Comparison of ENCODE assay signal across 11 cellular contexts in the genomic region with DNA sequence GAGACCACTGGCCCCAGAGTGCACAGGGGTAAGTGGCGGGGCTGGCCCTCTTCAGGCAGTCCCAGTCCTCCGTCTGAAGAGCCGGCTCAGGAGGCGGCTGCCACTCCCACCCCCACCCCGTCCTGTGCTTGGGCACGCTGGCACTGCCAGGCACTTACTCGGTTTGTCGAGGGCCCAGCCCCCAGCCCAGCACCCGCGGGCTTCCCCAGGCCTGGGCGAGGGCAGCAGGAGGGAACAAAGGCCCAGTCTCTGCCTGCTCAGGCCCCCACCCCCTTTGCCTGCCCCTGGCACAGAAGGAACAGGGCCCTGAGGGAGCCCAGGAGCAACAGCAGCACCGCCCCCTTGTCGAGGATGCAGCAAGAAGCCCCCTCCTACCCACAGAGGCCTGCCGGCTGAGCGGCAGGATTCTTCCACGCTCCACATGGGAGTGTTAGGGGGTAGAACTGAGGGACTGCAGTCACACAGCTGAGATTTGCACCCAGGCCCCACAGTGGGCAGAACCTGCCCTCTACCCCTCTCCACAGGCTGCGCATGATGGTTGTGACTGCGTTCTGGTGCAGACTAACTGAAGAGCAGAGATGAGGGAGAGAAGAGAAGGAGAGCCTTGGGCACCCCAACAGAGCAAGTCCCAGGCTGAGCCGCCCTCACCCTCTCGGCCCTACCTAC. TPM values are rescaled to one million over a fixed set of nuclear protein-coding genes. Genes with fewer than 3 reads are reported as not detected.
DNase-seq lines count a peak whose midpoint lies in the region; ATAC-seq and TF ChIP-seq lines count a peak whose summit lies in the region.
"Had no signal": no experiment of that assay in that cellular context is flagged by ENCODE, and none has a peak within 500 bp of the region (broad histone marks: within the 10 kb centered on the region; RNA-seq: fewer than 3 reads in every experiment).

No MANE protein-coding gene starts in this region.

- H3K4me3 Mint-ChIP-seq in MCF 10A (ENCODE audit: unreplicated experiment), result peak overlapping the region; percentile 68
- H3K4me3 Mint-ChIP-seq: activated naive CD8-positive, alpha-beta T cell treated with anti-CD3 and anti-CD28 coated beads, Interleukin-2, amount 50 U/mL, for 24 hours had no signal

- H3K27me3 Mint-ChIP-seq in MCF 10A (ENCODE audit: insufficient read depth, unreplicated experiment), result no peaks in the 10 kb centered on the region
- H3K27me3 Mint-ChIP-seq: activated naive CD8-positive, alpha-beta T cell treated with anti-CD3 and anti-CD28 coated beads, Interleukin-2, amount 50 U/mL, for 24 hours had no signal

- H3K36me3 Mint-ChIP-seq in MCF 10A (ENCODE audit: insufficient read depth, unreplicated experiment), result peaks cover 50% of the 10 kb centered on the region

- H4K20me1 ChIP-seq in HCT116 (ENCODE audit: insufficient read depth) (no peaks in the 10 kb centered on the region), smooth muscle cell (ENCODE audit: low read depth) (no peaks in the 10 kb centered on the region)

- H2AFZ ChIP-seq in HCT116 (ENCODE audit: low read depth, low read length, poor library complexity, severe bottlenecking) (no peak overlapping the region), smooth muscle cell (ENCODE audit: low read depth) (no peak overlapping the region)

- no peaks in the 10 kb centered on the region for H3K9me3 Mint-ChIP-seq in MCF 10A (ENCODE audit: unreplicated experiment)
- H3K9me3 Mint-ChIP-seq: activated naive CD8-positive, alpha-beta T cell treated with anti-CD3 and anti-CD28 coated beads, Interleukin-2, amount 50 U/mL, for 24 hours had no signal

- H3K4me1 ChIP-seq in HCT116 (ENCODE audit: control insufficient read depth in 1 of 2, insufficient read depth in 2 of 2, low read length in 2 of 2), result peaks cover 24 to 53% of the 10 kb centered on the region in 2 experiments
- peaks cover 11% of the 10 kb centered on the region for H3K4me1 ChIP-seq in smooth muscle cell (ENCODE audit: low read depth)

- H3K9me3 ChIP-seq in HCT116 (ENCODE audit: control insufficient read depth in 1 of 2, insufficient read depth in 1 of 2, low read depth in 1 of 2, low read length in 2 of 2), result no peaks in the 10 kb centered on the region
- H3K9me3 ChIP-seq in smooth muscle cell (replicated peaks; ENCODE audit: low read depth), result no peaks in the 10 kb centered on the region

- H3K9ac ChIP-seq in HCT116 (ENCODE audit: low read length) (peak overlapping the region; percentile 50), smooth muscle cell (ENCODE audit: low read depth) (peak overlapping the region; percentile 98)

- peak overlapping the region; percentile 37; the same call in 1 of the 2 replicates for H3K27ac ChIP-seq in HCT116 (ENCODE audit: low read depth, low read length)
- peak overlapping the region; percentile 100 for H3K27ac ChIP-seq in smooth muscle cell (ENCODE audit: low read depth)

- BruUV-seq in HCT116 (replicated peaks; lab: Mats Ljungman, UMichigan) (no TSS peak), MCF 10A (replicated peaks; lab: Mats Ljungman, UMichigan) (no TSS peak)

- RAD21 ChIA-PET in HCT116 (lab: Charles Lee; ENCODE audit: low non-redundant PET in 1 of 2, low total read pairs in 2 of 2, uncharacterized antibody in 2 of 2, unreplicated experiment in 2 of 2), result no interaction called here

- TF ChIP-seq POLR2A in HCT116 (IDR thresholded peaks at IDR 0.05; ENCODE audit: borderline replicate concordance, extremely low read depth, insufficient read depth, insufficient read length), result no peak

- no peak for TF ChIP-seq RAD21 in HCT116 (IDR thresholded peaks at IDR 0.05; ENCODE audit: low read depth)

- CTCF ChIA-PET in HCT116 (lab: Charles Lee) (interaction anchor here (1.5 kb wide), 1 partner anchor 11 kb away, joined by 5 read pairs; no protein-coding TSS in a partner anchor), MCF 10A (lab: Yijun Ruan, JAX) (interaction anchor here (1.0 to 2.5 kb wide), 5 partner anchors 10 to 105 kb away, joined by 3 to 12 read pairs (median 4); a partner anchor contains a TSS)

- POLR2A ChIA-PET in HCT116 (lab: Charles Lee) (interaction anchor here (1.2 to 1.4 kb wide), 3 partner anchors 10 to 56 kb away, joined by 3 to 8 read pairs (median 3); no protein-coding TSS in a partner anchor), MCF 10A (lab: Yijun Ruan, JAX) (interaction anchor here (0.7 to 6.1 kb wide), 17 partner anchors 8 to 231 kb away, joined by 3 to 101 read pairs (median 5); a partner anchor contains a TSS)

- peak overlapping the region in 1 of 2 experiments; percentile 22; a peak in 1 of 4 replicates for H3K4me3 ChIP-seq in HCT116 (replicated peaks in 1 of 2; ENCODE audit: low read depth in 1 of 2, low read length in 2 of 2)
- H3K4me3 ChIP-seq in smooth muscle cell, result no peak overlapping the region

- TF ChIP-seq CTCF in HCT116 (IDR thresholded peaks at IDR 0.05 in 2 of 3, conservative IDR thresholded peaks at IDR 0.05 in 1 of 3; ENCODE audit: borderline replicate concordance in 1 of 3, insufficient read depth in 1 of 3, low read depth in 2 of 3, low read length in 2 of 3) (no peak), MCF 10A (IDR thresholded peaks at IDR 0.05; ENCODE audit: unreplicated experiment) (no peak), smooth muscle cell (IDR thresholded peaks at IDR 0.05; ENCODE audit: borderline replicate concordance, insufficient read depth, poor library complexity, severe bottlenecking) (no peak)

- H3K4me1 Mint-ChIP-seq in MCF 10A (ENCODE audit: insufficient read depth, unreplicated experiment), result peaks cover 65% of the 10 kb centered on the region

- H3F3A ChIP-seq in smooth muscle cell (ENCODE audit: low read depth), result peaks cover 33% of the 10 kb centered on the region

- peaks cover 18% of the 10 kb centered on the region for H3K79me2 ChIP-seq in HCT116 (ENCODE audit: insufficient read depth, low read length)
- H3K79me2 ChIP-seq in smooth muscle cell (ENCODE audit: low read depth), result peaks cover 25% of the 10 kb centered on the region

- H3K27me3 ChIP-seq in HCT116 (ENCODE audit: insufficient read depth, low read length), result no peaks in the 10 kb centered on the region
- no peaks in the 10 kb centered on the region for H3K27me3 ChIP-seq in smooth muscle cell (ENCODE audit: low read depth)

- intact Hi-C loops in HCT116 (cut with micrococcal nuclease) (no loop called here), MCF 10A (cut with micrococcal nuclease) (no loop called here)

- H3K4me2 ChIP-seq in HCT116 (ENCODE audit: low read length) (peak overlapping the region; percentile 57), smooth muscle cell (peak overlapping the region; percentile 77)

- H3K27ac Mint-ChIP-seq in MCF 10A (ENCODE audit: low read depth, unreplicated experiment), result peak overlapping the region; percentile 95
- H3K27ac Mint-ChIP-seq: activated naive CD8-positive, alpha-beta T cell treated with anti-CD3 and anti-CD28 coated beads, Interleukin-2, amount 50 U/mL, for 24 hours had no signal

- H3K9me2 ChIP-seq in HCT116 (ENCODE audit: insufficient read depth), result no peaks in the 10 kb centered on the region

- WGBS in smooth muscle cell (ENCODE audit: low lambda C conversion rate), result 77% methylated on average over 20 of the region's 20 CpGs

- peaks cover 12 to 26% of the 10 kb centered on the region in 2 experiments; a peak in 2 of 4 replicates for H3K36me3 ChIP-seq in HCT116 (ENCODE audit: control insufficient read depth in 1 of 2, insufficient read depth in 2 of 2, low read length in 2 of 2)
- H3K36me3 ChIP-seq in smooth muscle cell (ENCODE audit: low read depth), result no peaks in the 10 kb centered on the region

- ATAC-seq in HCT116 (peak; percentile 13; the same call in 1 of the 2 replicates), GM18907 (IDR thresholded peaks at IDR 0.05; ENCODE audit: unreplicated experiment) (no peak)
- ATAC-seq: activated naive CD8-positive, alpha-beta T cell treated with anti-CD3 and anti-CD28 coated beads, Interleukin-2, amount 50 U/mL, for 24 hours had no signal

- no peak for DNase-seq in HCT116 (ENCODE audit: low read depth, low spot score)
- DNase-seq in MCF 10A (ENCODE audit: unreplicated experiment), result peak; percentile 90
- peak; percentile 70 for DNase-seq in inferior parietal cortex (ENCODE audit: extremely low spot score)
- DNase-seq in smooth muscle cell (lab: John Stamatoyannopoulos, UW; ENCODE audit: unreplicated experiment), result no peak
- DNase-seq in stimulated activated CD8-positive, alpha-beta memory T cell treated with anti-CD3 and anti-CD28 coated beads, Interleukin-4, amount 100 ng/mL, for 48 hours, result no peak
- no peak for DNase-seq in NCI-H2081 treated with DMSO at 0.1 percent for 48 hours (lab: John Stamatoyannopoulos, UW)
- DNase-seq in RPMI8226, result no peak
- DNase-seq: activated CD4-positive, alpha-beta T cell treated with anti-CD3 and anti-CD28 coated beads for 1 hour; activated naive CD8-positive, alpha-beta T cell treated with anti-CD3 and anti-CD28 coated beads, Interleukin-2, amount 50 U/mL, for 24 hours; KG1 had no signal

TF ChIP-seq in HCT116, 20 proteins besides CTCF, POLR2A, EP300 and RAD21 (continues in another document):
- no peak for TF ChIP-seq CBX3 (IDR thresholded peaks at IDR 0.05; ENCODE audit: low read depth)
- TF ChIP-seq, protein P1, sequence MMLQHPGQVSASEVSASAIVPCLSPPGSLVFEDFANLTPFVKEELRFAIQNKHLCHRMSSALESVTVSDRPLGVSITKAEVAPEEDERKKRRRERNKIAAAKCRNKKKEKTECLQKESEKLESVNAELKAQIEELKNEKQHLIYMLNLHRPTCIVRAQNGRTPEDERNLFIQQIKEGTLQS (IDR thresholded peaks at IDR 0.05), result no peak
- TF ChIP-seq ELF1 (IDR thresholded peaks at IDR 0.05; ENCODE audit: borderline replicate concordance, low read depth), result no peak
- no peak for TF ChIP-seq SIN3A (IDR thresholded peaks at IDR 0.05; ENCODE audit: low read depth)

RNA-seq across cellular contexts. Expression of a gene that starts 8.9 kb away (rescaled TPM):
- 16.6 TPM for total RNA-seq in HCT116 (2021; ENCODE audit: unreplicated experiment)
- 15.2 and 16.0 TPM in 2 replicates for polyA plus RNA-seq in HCT116 (2012)
- total RNA-seq in MCF 10A (2022), result 67.4 and 69.1 TPM in 2 replicates
- total RNA-seq in smooth muscle cell, result 25.0 and 26.8 TPM in 2 replicates
- polyA plus RNA-seq in smooth muscle cell, result 12.4 and 13.3 TPM in 2 replicates

RNA-seq across cellular contexts. Expression of a gene that starts 51.7 kb away (rescaled TPM):
- total RNA-seq in HCT116 (2021; ENCODE audit: unreplicated experiment), result 1,880 TPM
- polyA plus RNA-seq in HCT116 (2012), result 2,915 and 3,138 TPM in 2 replicates
- total RNA-seq in MCF 10A (2022), result 1,551 and 1,602 TPM in 2 replicates
- total RNA-seq in smooth muscle cell, result 1,004 and 1,042 TPM in 2 replicates
- 708 and 743 TPM in 2 replicates for polyA plus RNA-seq in smooth muscle cell

Comparison
In these comparisons a context has a peak if more than half of its experiments do, and no peak if none do; other contexts are left out.
1. DNase-seq: peak in MCF 10A (single experiment) and inferior parietal cortex (single experiment); none in HCT116 (single experiment), smooth muscle cell (single experiment), stimulated activated CD8-positive, alpha-beta memory T cell treated with anti-CD3 and anti-CD28 coated beads, Interleukin-4, amount 100 ng/mL, for 48 hours (single experiment), NCI-H2081 treated with DMSO at 0.1 percent for 48 hours (single experiment) and RPMI8226 (single experiment).